Comparison of ENCODE assay signal across 29 cellular contexts in the genomic region with DNA sequence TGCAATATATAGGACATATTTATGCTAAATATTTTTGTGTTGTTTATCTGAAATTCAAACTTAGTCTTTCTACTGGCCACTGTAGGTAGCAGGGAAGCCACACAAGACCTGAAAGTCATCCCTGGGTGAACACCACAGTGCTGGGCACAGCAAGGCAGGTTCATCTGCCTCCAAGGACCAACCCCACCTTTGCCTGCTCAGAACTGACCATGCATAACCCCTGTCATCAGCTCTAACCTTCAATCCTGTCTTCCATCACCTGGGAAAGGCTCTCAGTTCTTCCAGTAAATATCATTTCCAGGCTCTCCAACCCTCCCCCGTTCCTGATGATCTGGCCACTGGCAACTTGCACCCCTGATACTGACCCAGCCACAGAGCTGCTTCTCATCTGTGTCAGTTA. TPM values are rescaled to one million over a fixed set of nuclear protein-coding genes. Genes with fewer than 3 reads are reported as not detected.
"Had no signal": no experiment of that assay in that cellular context is flagged by ENCODE, and none has a peak within 500 bp of the region (broad histone marks: within the 10 kb centered on the region; RNA-seq: fewer than 3 reads in every experiment).

No MANE protein-coding gene starts in this region.

- H3K36me3 ChIP-seq: esophagus squamous epithelium, heart right ventricle, left lung, neural progenitor cell, sigmoid colon, thoracic aorta, tibial nerve, vagina had no signal

- H3K4me3 ChIP-seq: esophagus squamous epithelium, heart right ventricle, left lung, neural progenitor cell, psoas muscle, sigmoid colon, thoracic aorta, tibial nerve, vagina had no signal

- H3K9me3 ChIP-seq: esophagus squamous epithelium, heart right ventricle, left lung, psoas muscle, sigmoid colon, thoracic aorta, vagina had no signal

- H3K27ac ChIP-seq: esophagus squamous epithelium, heart right ventricle, left lung, neural progenitor cell, psoas muscle, sigmoid colon, thoracic aorta, tibial nerve, vagina had no signal

- H3K36me3 Mint-ChIP-seq: stimulated activated effector memory CD8-positive, alpha-beta T cell treated with anti-CD3 and anti-CD28 coated beads, Interleukin-12 subunit alpha, Interleukin-12 subunit beta, amount 100 ng/mL, for 72 hours had no signal

- DNase-seq: cortex of kidney; effector memory CD8-positive, alpha-beta T cell; erythroblast; esophagus squamous epithelium; foreskin melanocyte; glutamatergic neuron; heart right ventricle; hippocampal formation; left cardiac atrium; left lung; mammary epithelial cell; mesendoderm; midbrain; naive thymus-derived CD4-positive, alpha-beta T cell; psoas muscle; right cardiac atrium; sigmoid colon; stimulated activated CD4-positive, alpha-beta T cell treated with anti-CD3 and anti-CD28 coated beads, Interleukin-4, amount 100 ng/mL, for 24 hours; stimulated activated naive CD4-positive, alpha-beta T cell treated with Interleukin-2 at 50 U/mL for 16 hours had no signal

- H3K9me3 Mint-ChIP-seq: effector memory CD8-positive, alpha-beta T cell; stimulated activated effector memory CD8-positive, alpha-beta T cell treated with anti-CD3 and anti-CD28 coated beads, Interleukin-12 subunit alpha, Interleukin-12 subunit beta, amount 100 ng/mL, for 72 hours had no signal

- H3K4me3 Mint-ChIP-seq: naive thymus-derived CD4-positive, alpha-beta T cell; nephron; neural progenitor cell; stimulated activated effector memory CD8-positive, alpha-beta T cell treated with anti-CD3 and anti-CD28 coated beads, Interleukin-12 subunit alpha, Interleukin-12 subunit beta, amount 100 ng/mL, for 72 hours had no signal

- H3K27ac Mint-ChIP-seq: naive thymus-derived CD4-positive, alpha-beta T cell; nephron; neural progenitor cell; stimulated activated effector memory CD8-positive, alpha-beta T cell treated with anti-CD3 and anti-CD28 coated beads, Interleukin-12 subunit alpha, Interleukin-12 subunit beta, amount 100 ng/mL, for 72 hours had no signal

- ATAC-seq: effector memory CD8-positive, alpha-beta T cell; heart right ventricle; left cardiac atrium; left lung; naive thymus-derived CD4-positive, alpha-beta T cell; psoas muscle; right cardiac atrium; stimulated activated effector memory CD8-positive, alpha-beta T cell treated with anti-CD3 and anti-CD28 coated beads, Interleukin-12 subunit alpha, Interleukin-12 subunit beta, amount 100 ng/mL, for 72 hours had no signal

- H3K9ac ChIP-seq: neural progenitor cell had no signal

- H3K4me1 ChIP-seq: psoas muscle had no signal

- H3K27me3 ChIP-seq: esophagus squamous epithelium, neural progenitor cell, sigmoid colon, tibial nerve, vagina had no signal

RNA-seq across cellular contexts. Expression of a gene that starts 32.7 kb away (rescaled TPM):
- total RNA-seq: dermis microvascular lymphatic vessel endothelial cell, kidney epithelial cell, mammary epithelial cell, osteoblast, renal cortical epithelial cell had no signal
